ENCODE assay signal across 1 cellular context in genomic region chr6:44072452-44072958, GRCh38.
A peak's percentile ranks its signal among the peaks of the same experiment; 100 is the strongest.
TF ChIP-seq lines count a peak whose summit lies in the region.

No MANE protein-coding gene starts in this region.

TF ChIP-seq in HepG2, 621 proteins besides CTCF, POLR2A, EP300 and RAD21 (continued from another document and continues in another):
- TF ChIP-seq ZNF609 (CRISPR knock-in tag; IDR thresholded peaks at IDR 0.05; ENCODE audit: borderline replicate concordance) (peak; percentile 78; the same call in 1 of the 2 replicates), NR2C2 (CRISPR knock-in tag; IDR thresholded peaks at IDR 0.05; ENCODE audit: borderline replicate concordance) (no peak), NCOR1 (IDR thresholded peaks at IDR 0.05; ENCODE audit: borderline replicate concordance, low read length) (no peak), BRD4 (CRISPR knock-in tag; IDR thresholded peaks at IDR 0.05) (no peak), ZNF33B (CRISPR knock-in tag; IDR thresholded peaks at IDR 0.05) (no peak), ZFP82 (CRISPR knock-in tag; IDR thresholded peaks at IDR 0.05; ENCODE audit: borderline replicate concordance) (no peak), ZNF687 (CRISPR knock-in tag; IDR thresholded peaks at IDR 0.05) (peak; percentile 82), GRHL1 (CRISPR knock-in tag; conservative IDR thresholded peaks at IDR 0.05) (no peak), TBP (CRISPR knock-in tag; IDR thresholded peaks at IDR 0.05) (no peak), HNF1A (IDR thresholded peaks at IDR 0.05; ENCODE audit: low read depth) (no peak), HNF1A (CRISPR knock-in tag; IDR thresholded peaks at IDR 0.05; ENCODE audit: borderline replicate concordance) (peak; percentile 9; the same call in 1 of the 2 replicates), ZNF766 (CRISPR knock-in tag; IDR thresholded peaks at IDR 0.05; ENCODE audit: borderline replicate concordance) (0 out of 2 replicates have a peak, but pooled peaks have one; percentile 11), GTF3A (CRISPR knock-in tag; conservative IDR thresholded peaks at IDR 0.05) (no peak), ZNF230 (CRISPR knock-in tag; IDR thresholded peaks at IDR 0.05) (0 out of 2 replicates have a peak, but pooled peaks have one; percentile 70), ZNF546 (CRISPR knock-in tag; conservative IDR thresholded peaks at IDR 0.05) (no peak), ZSCAN25 (CRISPR knock-in tag; IDR thresholded peaks at IDR 0.05) (no peak), IRF1 (CRISPR knock-in tag; IDR thresholded peaks at IDR 0.05; ENCODE audit: low read depth) (no peak; the same call in 1 of the 2 replicates), U2AF1 (optimal IDR thresholded peaks at IDR 0.05; ENCODE audit: low read depth, low read length) (no peak), ZSCAN21 (CRISPR knock-in tag; IDR thresholded peaks at IDR 0.05; ENCODE audit: borderline replicate concordance) (no peak), ETV5 (CRISPR knock-in tag; IDR thresholded peaks at IDR 0.05; ENCODE audit: borderline replicate concordance) (no peak), ZNF484 (CRISPR knock-in tag; IDR thresholded peaks at IDR 0.05; ENCODE audit: borderline replicate concordance, low read depth) (no peak), PAX8 (CRISPR knock-in tag; IDR thresholded peaks at IDR 0.05; ENCODE audit: borderline replicate concordance) (peak; percentile 67; the same call in 1 of the 2 replicates), GPN1 (CRISPR knock-in tag; IDR thresholded peaks at IDR 0.05; ENCODE audit: borderline replicate concordance) (no peak), POLR2AphosphoS2 (IDR thresholded peaks at IDR 0.05; ENCODE audit: low read depth, low read length) (no peak), NFIB (CRISPR knock-in tag; IDR thresholded peaks at IDR 0.05; ENCODE audit: borderline replicate concordance) (no peak), ZNF776 (CRISPR knock-in tag; IDR thresholded peaks at IDR 0.05) (no peak), UBTF (CRISPR knock-in tag; IDR thresholded peaks at IDR 0.05) (no peak), NFAT5 (CRISPR knock-in tag; IDR thresholded peaks at IDR 0.05) (no peak), ZNF24 (IDR thresholded peaks at IDR 0.05) (no peak)
